Comparison of ENCODE assay signal across 8 cellular contexts in genomic region chr3:152267319-152267689, GRCh38. TPM values are rescaled to one million over a fixed set of nuclear protein-coding genes. Genes with fewer than 3 reads are reported as not detected.
A peak's percentile ranks its signal among the peaks of the same experiment; 100 is the strongest.
DNase-seq lines count a peak whose midpoint lies in the region; ATAC-seq, FAIRE-seq and TF ChIP-seq lines count a peak whose summit lies in the region.

No MANE protein-coding gene starts in this region.

- TF ChIP-seq POLR2A in GM12891 (IDR thresholded peaks at IDR 0.05; ENCODE audit: low read depth, low read length) = 0 out of 2 replicates have a peak, but pooled peaks have one; percentile 26

- no peaks in the 10 kb centered on the region for H3K27me3 ChIP-seq in esophagus (ENCODE audit: control insufficient read depth in 1 of 2, insufficient read depth in 2 of 2, low read length in 2 of 2)
- H3K27me3 ChIP-seq in skeletal muscle satellite cell (ENCODE audit: control insufficient read depth, insufficient read depth, low read length) = no peaks in the 10 kb centered on the region

- H3K36me3 ChIP-seq in esophagus (ENCODE audit: control insufficient read depth in 2 of 2, insufficient read depth in 2 of 2, low read length in 1 of 2) (no peaks in the 10 kb centered on the region), skeletal muscle satellite cell (ENCODE audit: insufficient read depth, low read length) (peaks cover 4% of the 10 kb centered on the region)

- no peak for DNase-seq in GM12891 (ENCODE audit: insufficient read length, low spot score)
- DNase-seq in RPMI8226 = peak; percentile 53
- no peak for DNase-seq in GM10266 (ENCODE audit: extremely low spot score)
- no peak for DNase-seq in C1 segment of cervical spinal cord (lab: John Stamatoyannopoulos, UW)
- DNase-seq in stimulated activated CD4-positive, alpha-beta T cell treated with anti-CD3 and anti-CD28 coated beads, Interleukin-2, amount 100 ng/mL, for 24 hours = no peak

- H3K4me3 ChIP-seq in esophagus (ENCODE audit: low read depth in 1 of 2, low read length in 2 of 2) = peak overlapping the region in 1 of 2 donors; percentile 100
- peak overlapping the region; percentile 91 for H3K4me3 ChIP-seq in skeletal muscle satellite cell (ENCODE audit: low read length)

- TF ChIP-seq CTCF in GM10266 (IDR thresholded peaks at IDR 0.05; ENCODE audit: control insufficient read depth, insufficient read depth, low read depth, missing control alignments) = no peak

- peak overlapping the region; percentile 95 for H3K4me2 ChIP-seq in skeletal muscle satellite cell (ENCODE audit: low read length)

- 43 to 50% methylated on average over 5 of the region's 5 CpGs for WGBS in esophagus, 2 donors

- H3K4me1 ChIP-seq in esophagus (ENCODE audit: control insufficient read depth in 2 of 2, insufficient read depth in 2 of 2, low read length in 1 of 2) (no peaks in the 10 kb centered on the region), skeletal muscle satellite cell (ENCODE audit: control insufficient read depth, insufficient read depth, low read length) (peaks cover 31% of the 10 kb centered on the region)

- H3K9me3 ChIP-seq in esophagus (ENCODE audit: control insufficient read depth in 2 of 2, insufficient read depth in 1 of 2, low read depth in 1 of 2, low read length in 1 of 2) (no peaks in the 10 kb centered on the region), skeletal muscle satellite cell (replicated peaks; ENCODE audit: low read length) (no peaks in the 10 kb centered on the region)

- no peak for ATAC-seq in HG02759 (IDR thresholded peaks at IDR 0.05; ENCODE audit: unreplicated experiment)

- H3K27ac ChIP-seq in esophagus (ENCODE audit: low read depth in 2 of 2, low read length in 1 of 2) = peak overlapping the region; percentile 94 to 99

- FAIRE-seq in GM12891 (lab: Jason Lieb, UNC) = no peak

- peak overlapping the region; percentile 98 for H3K9ac ChIP-seq in skeletal muscle satellite cell (ENCODE audit: low read depth, low read length)

TF ChIP-seq in GM12891, 5 proteins besides CTCF, POLR2A, EP300 and RAD21:
- TF ChIP-seq POLR2AphosphoS5 (IDR thresholded peaks at IDR 0.05; ENCODE audit: low read depth, low read length) (no peak), PAX5 (IDR thresholded peaks at IDR 0.05; ENCODE audit: insufficient read depth, low read length, severe bottlenecking) (no peak), TAF1 (IDR thresholded peaks at IDR 0.05; ENCODE audit: low read depth, low read length) (no peak), POU2F2 (IDR thresholded peaks at IDR 0.05; ENCODE audit: low read depth, low read length) (no peak), SPI1 (IDR thresholded peaks at IDR 0.05; ENCODE audit: low read depth, low read length) (no peak)

RNA-seq across cellular contexts. Expression of gene MBNL1, which starts 1.4 kb away (rescaled TPM):
- 103 TPM for polyA plus RNA-seq in GM12891 (2012; ENCODE audit: low read depth, missing spikeins)
- 10 to 100 TPM; 23.6 to 28.6 TPM for polyA plus RNA-seq in esophagus
- 171 and 173 TPM in 2 replicates for total RNA-seq in skeletal muscle satellite cell (2012; rRNA removed)
